In the genomic region with DNA sequence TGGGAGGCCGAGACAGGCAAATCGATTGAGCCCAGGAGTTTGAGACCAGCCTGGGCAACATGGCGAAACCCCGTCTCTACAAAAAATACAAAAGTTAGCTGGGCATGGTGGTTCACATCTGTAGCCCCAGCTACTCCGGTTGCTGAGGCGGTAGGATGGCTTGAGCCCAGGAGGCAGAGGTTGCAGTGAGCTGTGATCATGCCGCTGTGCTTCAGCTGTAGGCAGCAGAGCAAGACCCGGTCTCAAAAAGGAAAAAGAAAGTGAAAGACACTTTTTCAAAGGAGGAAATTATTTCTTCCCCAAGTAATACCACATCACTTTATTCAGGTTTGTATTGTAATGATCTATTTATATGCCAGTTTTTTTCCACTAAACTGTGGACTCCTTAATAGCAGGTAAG, we compare ENCODE assay signal across 9 cellular contexts. TPM values are rescaled to one million over a fixed set of nuclear protein-coding genes. Genes with fewer than 3 reads are reported as not detected.
DNase-seq lines count a peak whose midpoint lies in the region; ATAC-seq, FAIRE-seq and TF ChIP-seq lines count a peak whose summit lies in the region.
"Had no signal": no experiment of that assay in that cellular context is flagged by ENCODE, and none has a peak within 500 bp of the region (broad histone marks: within the 10 kb centered on the region; RNA-seq: fewer than 3 reads in every experiment).

No MANE protein-coding gene starts in this region.

- intact Hi-C loops in HepG2 (cut with micrococcal nuclease; ENCODE audit: unreplicated experiment), result no loop called here

- no peaks in the 10 kb centered on the region for H3K27me3 ChIP-seq in HepG2 (ENCODE audit: control insufficient read depth in 1 of 2, insufficient read depth in 2 of 2, low read length in 2 of 2)
- H3K27me3 ChIP-seq in foreskin keratinocyte, result no peaks in the 10 kb centered on the region

- H3K79me2 ChIP-seq in HepG2 (ENCODE audit: insufficient read depth, low read length), result no peaks in the 10 kb centered on the region

- H3K27ac ChIP-seq in HepG2 (ENCODE audit: extremely low read length, insufficient read depth, low read length) (no peak overlapping the region), foreskin keratinocyte (no peak overlapping the region)

- DNase-seq in T-helper 2 cell (peak in 3 of 5 experiments; percentile 5 to 78 (median 17)), HepG2 (ENCODE audit: low spot score) (no peak), hepatic stellate cell (ENCODE audit: low spot score) (no peak), foreskin keratinocyte (no peak), NCI-H2196 treated with DMSO at 0.1 percent for 48 hours (lab: John Stamatoyannopoulos, UW; ENCODE audit: unreplicated experiment) (no peak), globus pallidus (ENCODE audit: low spot score) (no peak)

- H3K9ac ChIP-seq in HepG2 (ENCODE audit: insufficient read depth, low read depth, low read length), result no peak overlapping the region

- TF ChIP-seq CTCF in HepG2 (CRISPR knock-in tag; IDR thresholded peaks at IDR 0.05) (no peak), foreskin keratinocyte (conservative IDR thresholded peaks at IDR 0.05) (no peak)

- H3K4me2 ChIP-seq in HepG2 (ENCODE audit: low read depth, low read length), result peak overlapping the region; percentile 6; the same call in 1 of the 2 replicates

- no peaks in the 10 kb centered on the region for H4K20me1 ChIP-seq in HepG2 (ENCODE audit: insufficient read depth, low read length)

- in situ Hi-C loops in HepG2 (cut with HindIII; ENCODE audit: extremely low pct_ligation_motif_present, low pct_unique_long_range_greater_than_20kb), result no loop called here

- H3K4me1 ChIP-seq in HepG2 (ENCODE audit: insufficient read depth, low read length) (peaks cover 5% of the 10 kb centered on the region; the same call in 1 of the 2 replicates), foreskin keratinocyte (no peaks in the 10 kb centered on the region)

- no peak overlapping the region for H3K4me3 ChIP-seq in HepG2 (replicated peaks in 1 of 3; ENCODE audit: insufficient read depth in 1 of 3, low read depth in 2 of 3, low read length in 3 of 3)

- no peak overlapping the region for H2AFZ ChIP-seq in HepG2 (ENCODE audit: low read length)

- WGBS in HepG2 (ENCODE audit: low lambda C conversion rate), result 21% methylated on average over 8 of the region's 8 CpGs

- BruUV-seq in HepG2 (replicated peaks; lab: Mats Ljungman, UMichigan), result no TSS peak

- POLR2A ChIA-PET in HepG2 (lab: Yijun Ruan, JAX), result no interaction called here

- no peak for TF ChIP-seq RAD21 in HepG2 (CRISPR knock-in tag; IDR thresholded peaks at IDR 0.05)

- ATAC-seq in GM18520 (IDR thresholded peaks at IDR 0.05; ENCODE audit: unreplicated experiment) (peak; percentile 78), HG02884 (IDR thresholded peaks at IDR 0.05; ENCODE audit: unreplicated experiment) (peak; percentile 84), HepG2 (peak; percentile 55; the same call in 2 of the 3 replicates), foreskin keratinocyte (no peak)

- H3K9me3 ChIP-seq in HepG2 (ENCODE audit: low read length), result no peaks in the 10 kb centered on the region

- TF ChIP-seq EP300 in HepG2 (IDR thresholded peaks at IDR 0.05; ENCODE audit: low read depth in 2 of 2, low read length in 2 of 2) (no peak), HepG2 (CRISPR knock-in tag; IDR thresholded peaks at IDR 0.05; ENCODE audit: borderline replicate concordance) (no peak)

- no peak for FAIRE-seq in HepG2 (lab: Jason Lieb, UNC)
- FAIRE-seq: endometrium had no signal

- no peaks in the 10 kb centered on the region for H3K36me3 ChIP-seq in HepG2 (replicated peaks in 1 of 2; ENCODE audit: control insufficient read depth in 1 of 2, insufficient read depth in 2 of 2, low read length in 2 of 2)

- CTCF ChIA-PET in HepG2 (lab: Yijun Ruan, JAX; ENCODE audit: low intra/inter-chr PET ratio, low total read pairs), result no interaction called here

- no peak for TF ChIP-seq POLR2A in HepG2 (IDR thresholded peaks at IDR 0.05; ENCODE audit: insufficient read depth in 1 of 2, low read depth in 2 of 2, low read length in 2 of 2)

TF ChIP-seq in HepG2, 621 proteins besides CTCF, POLR2A, EP300 and RAD21 (continues in another document):
- TF ChIP-seq POLR2G (IDR thresholded peaks at IDR 0.05; ENCODE audit: low read depth, low read length) (no peak), HNRNPK (IDR thresholded peaks at IDR 0.05; ENCODE audit: low read depth, low read length, poor library complexity, severe bottlenecking) (no peak), PPARG (CRISPR knock-in tag; conservative IDR thresholded peaks at IDR 0.05) (no peak)

RNA-seq across cellular contexts. Expression of gene TAF4B, which starts 35.7 kb away (rescaled TPM):
- total RNA-seq in HepG2 (2016; rRNA removed; fragmentation: Illumina TruSeq; extraction: Trizol) (3.8 and 3.9 TPM in 2 replicates), foreskin keratinocyte (5.6 and 7.5 TPM in 2 replicates)
- total RNA-seq in HepG2 (2016; cell fraction: cytosol; rRNA removed; fragmentation: Illumina TruSeq; extraction: Trizol; ENCODE audit: low read depth), result 2.1 and 2.6 TPM in 2 replicates
- total RNA-seq in HepG2 (2016; cell fraction: insoluble cytoplasmic fraction; rRNA removed; fragmentation: Illumina TruSeq; extraction: Trizol), result 3.6 and 3.7 TPM in 2 replicates
- 2.8 and 2.9 TPM in 2 replicates for total RNA-seq in HepG2 (2016; cell fraction: membrane; rRNA removed; fragmentation: Illumina TruSeq; extraction: Trizol)
- total RNA-seq in HepG2 (2016; cell fraction: nucleus; rRNA removed; fragmentation: Illumina TruSeq; extraction: Trizol), result 4.1 and 4.4 TPM in 2 replicates
- polyA plus RNA-seq in HepG2 (2011; rRNA removed) (2.0 and 2.2 TPM in 2 replicates), foreskin keratinocyte (1.2 and 1.8 TPM in 2 replicates)
- 1.1 and 1.4 TPM in 2 replicates for polyA plus RNA-seq in HepG2 (2011; cell fraction: cytosol; rRNA removed)
- polyA plus RNA-seq in HepG2 (2011; cell fraction: nucleus; rRNA removed), result 1.9 and 2.1 TPM in 2 replicates
- 1.9 and 2.0 TPM in 2 replicates for polyA plus RNA-seq in HepG2 (2012)
- polyA plus RNA-seq in HepG2 (2016; cell fraction: cytosol; fragmentation: Illumina TruSeq; extraction: Trizol; ENCODE audit: low read depth), result 0.09 and 0.10 TPM in 2 replicates
- 2.5 and 3.2 TPM in 2 replicates for polyA plus RNA-seq in HepG2 (2016; cell fraction: insoluble cytoplasmic fraction; fragmentation: Illumina TruSeq; extraction: Trizol; ENCODE audit: low read depth)
- 0.68 and 0.81 TPM in 2 replicates for polyA plus RNA-seq in HepG2 (2016; cell fraction: membrane; fragmentation: Illumina TruSeq; extraction: Trizol; ENCODE audit: low read depth)
- 2.3 and 2.4 TPM in 2 replicates for polyA plus RNA-seq in HepG2 (2016; cell fraction: nucleus; fragmentation: Illumina TruSeq; extraction: Trizol; ENCODE audit: insufficient read depth, low read depth)
- 3.0 and 16.9 TPM in 2 replicates for polyA minus RNA-seq in HepG2 (2011; rRNA and poly(A)+ RNA removed; ENCODE audit: low replicate concordance)
- polyA minus RNA-seq in HepG2 (2011; cell fraction: cytosol; rRNA and poly(A)+ RNA removed), result 1.9 and 3.3 TPM in 2 replicates
- 7.6 and 9.2 TPM in 2 replicates for polyA minus RNA-seq in HepG2 (2011; cell fraction: nucleus; rRNA and poly(A)+ RNA removed)

RNA-seq across cellular contexts. Expression of gene PSMA8, which starts 56.8 kb away (rescaled TPM):
- not detected in 2 replicates for total RNA-seq in HepG2 (2016; rRNA removed; fragmentation: Illumina TruSeq; extraction: Trizol)
- total RNA-seq in HepG2 (2016; cell fraction: cytosol; rRNA removed; fragmentation: Illumina TruSeq; extraction: Trizol; ENCODE audit: low read depth), result not detected in 2 replicates
- not detected in 2 replicates for total RNA-seq in HepG2 (2016; cell fraction: insoluble cytoplasmic fraction; rRNA removed; fragmentation: Illumina TruSeq; extraction: Trizol)
- total RNA-seq in HepG2 (2016; cell fraction: membrane; rRNA removed; fragmentation: Illumina TruSeq; extraction: Trizol), result not detected in 2 replicates
- not detected in 2 replicates for total RNA-seq in HepG2 (2016; cell fraction: nucleus; rRNA removed; fragmentation: Illumina TruSeq; extraction: Trizol)
- polyA plus RNA-seq in HepG2 (2011; rRNA removed), result not detected in 2 replicates
- polyA plus RNA-seq in HepG2 (2011; cell fraction: cytosol; rRNA removed), result not detected in 2 replicates
- polyA plus RNA-seq in HepG2 (2011; cell fraction: nucleus; rRNA removed), result not detected in 2 replicates
- not detected in 2 replicates for polyA plus RNA-seq in HepG2 (2012)
- not detected in 2 replicates for polyA plus RNA-seq in HepG2 (2016; cell fraction: cytosol; fragmentation: Illumina TruSeq; extraction: Trizol; ENCODE audit: low read depth)
- not detected in 2 replicates for polyA plus RNA-seq in HepG2 (2016; cell fraction: insoluble cytoplasmic fraction; fragmentation: Illumina TruSeq; extraction: Trizol; ENCODE audit: low read depth)
- polyA plus RNA-seq in HepG2 (2016; cell fraction: membrane; fragmentation: Illumina TruSeq; extraction: Trizol; ENCODE audit: low read depth), result not detected in 2 replicates
- not detected in 2 replicates for polyA plus RNA-seq in HepG2 (2016; cell fraction: nucleus; fragmentation: Illumina TruSeq; extraction: Trizol; ENCODE audit: insufficient read depth, low read depth)
- polyA minus RNA-seq in HepG2 (2011; rRNA and poly(A)+ RNA removed; ENCODE audit: low replicate concordance), result not detected in 2 replicates
- not detected in 2 replicates for polyA minus RNA-seq in HepG2 (2011; cell fraction: cytosol; rRNA and poly(A)+ RNA removed)
- polyA minus RNA-seq in HepG2 (2011; cell fraction: nucleus; rRNA and poly(A)+ RNA removed), result not detected in 2 replicates
- not detected in 2 replicates for total RNA-seq in foreskin keratinocyte
- polyA plus RNA-seq in foreskin keratinocyte, result not detected in 2 replicates

Comparison
In these comparisons a context has a peak if more than half of its experiments do, and no peak if none do; other contexts are left out.
1. DNase-seq: peak in T-helper 2 cell (3 of 5); none in HepG2 (single experiment), hepatic stellate cell (single experiment), foreskin keratinocyte (0 of 2), NCI-H2196 treated with DMSO at 0.1 percent for 48 hours (single experiment) and globus pallidus (single experiment).